21 cellular contexts compared by ENCODE assay signal in the genomic region with DNA sequence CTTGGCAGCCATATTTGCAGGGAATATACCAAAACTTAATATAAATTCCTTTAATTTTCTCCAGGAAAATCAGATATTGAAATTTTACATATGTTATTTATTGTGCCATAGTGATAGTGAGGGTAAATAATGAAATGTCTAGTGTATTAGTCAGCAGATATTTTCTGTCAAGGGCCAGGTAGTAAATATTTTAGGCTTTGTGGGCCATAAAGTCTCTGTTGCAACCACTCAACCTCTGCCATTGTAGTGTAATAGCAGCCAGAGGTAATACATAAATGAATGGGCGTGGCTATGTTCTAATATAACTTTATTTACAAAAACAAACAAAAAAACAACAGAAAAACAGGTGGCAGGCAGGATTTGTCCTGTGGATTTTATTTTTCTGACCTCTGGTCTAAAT.
"Had no signal": no experiment of that assay in that cellular context is flagged by ENCODE, and none has a peak within 500 bp of the region (broad histone marks: within the 10 kb centered on the region; RNA-seq: fewer than 3 reads in every experiment).

No MANE protein-coding gene starts in this region.

- H3K27me3 ChIP-seq: gastrocnemius medialis, left lung, right lobe of liver, stomach, tibial artery, upper lobe of right lung had no signal

- H3K27ac ChIP-seq: gastrocnemius medialis, left lung, lower lobe of right lung, right lobe of liver, stomach, tibial artery, upper lobe of right lung had no signal

- H3K4me3 ChIP-seq: gastrocnemius medialis, left lung, lower lobe of right lung, right lobe of liver, stomach, tibial artery, upper lobe of right lung had no signal

- DNase-seq: activated CD4-positive, alpha-beta T cell treated with anti-CD3 and anti-CD28 coated beads, Interleukin-2, amount 50 U/mL, for 1 hour; activated effector memory CD4-positive, alpha-beta T cell treated with anti-CD3 and anti-CD28 coated beads, Interleukin-2, amount 50 U/mL, for 16 hours; activated T-cell treated with anti-CD3 and anti-CD28 coated beads for 4 hours; amygdala; caudate nucleus; cortex of kidney; effector memory CD8-positive, alpha-beta T cell; gastrocnemius medialis; glutamatergic neuron; left lung; lower lobe of right lung; mesenchymal stem cell; right lobe of liver; stimulated activated CD4-positive, alpha-beta T cell treated with anti-CD3 and anti-CD28 coated beads, Interleukin-2, amount 100 ng/mL, for 48 hours; stomach; T-helper 17 cell; tibial artery; upper lobe of right lung had no signal

- H3K9me3 ChIP-seq: gastrocnemius medialis, left lung, lower lobe of right lung, right lobe of liver, stomach, tibial artery, upper lobe of right lung had no signal

- H3K4me1 ChIP-seq: gastrocnemius medialis, left lung, lower lobe of right lung, right lobe of liver, stomach, tibial artery, upper lobe of right lung had no signal

- ATAC-seq: effector memory CD8-positive, alpha-beta T cell; gastrocnemius medialis; left lung; lower lobe of right lung; natural killer cell treated with Interleukin-12 subunit alpha and Interleukin-12 subunit beta and Interleukin-15 and Interleukin-18, amount 100 ng/mL, for 72 hours; right lobe of liver; T-helper 17 cell; upper lobe of right lung; WTC11 had no signal

- FAIRE-seq: islet of Langerhans had no signal

- H3K36me3 ChIP-seq: gastrocnemius medialis, left lung, lower lobe of right lung, right lobe of liver, stomach, tibial artery, upper lobe of right lung had no signal
